15 cellular contexts compared by ENCODE assay signal in genomic region chr10:6674282-6674681, GRCh38.
A peak's percentile ranks its signal among the peaks of the same experiment; 100 is the strongest.
DNase-seq lines count a peak whose midpoint lies in the region; ATAC-seq and TF ChIP-seq lines count a peak whose summit lies in the region.
"Had no signal": no experiment of that assay in that cellular context is flagged by ENCODE, and none has a peak within 500 bp of the region (broad histone marks: within the 10 kb centered on the region; RNA-seq: fewer than 3 reads in every experiment).

No MANE protein-coding gene starts in this region.

- H2AFZ ChIP-seq in Karpas-422 (ENCODE audit: low read length), result no peak overlapping the region
- H2AFZ ChIP-seq in OCI-LY7 (ENCODE audit: low read length), result peak overlapping the region; percentile 90; the same call in 1 of the 2 replicates

- H3K4me3 ChIP-seq in BLaER1 (no peak overlapping the region), Karpas-422 (ENCODE audit: low read length) (no peak overlapping the region), OCI-LY7 (ENCODE audit: low read depth, low read length, poor library complexity, severe bottlenecking) (peak overlapping the region; percentile 10), fibroblast of pulmonary artery (replicated peaks; ENCODE audit: low read depth, low read length) (no peak overlapping the region)

- BruUV-seq in OCI-LY7 (replicated peaks; lab: Mats Ljungman, UMichigan), result no TSS peak

- H3K9ac ChIP-seq in BLaER1 (no peak overlapping the region), Karpas-422 (ENCODE audit: low read length) (no peak overlapping the region)

- CTCF ChIA-PET in OCI-LY7 (lab: Charles Lee; ENCODE audit: unreplicated experiment), result no interaction called here

- H3K27ac Mint-ChIP-seq in mesothelial cell of epicardium (no peak overlapping the region), chondrocyte (ENCODE audit: unreplicated experiment) (no peak overlapping the region)
- H3K27ac Mint-ChIP-seq: H9 had no signal

- H3K27me3 Mint-ChIP-seq in mesothelial cell of epicardium (ENCODE audit: low read depth), result peaks cover 66% of the 10 kb centered on the region
- peaks cover 35% of the 10 kb centered on the region for H3K27me3 Mint-ChIP-seq in chondrocyte (ENCODE audit: low read depth)

- no peaks in the 10 kb centered on the region for H3K9me2 ChIP-seq in Karpas-422 (replicated peaks; ENCODE audit: insufficient read depth, low read length)
- H3K9me2 ChIP-seq in OCI-LY7 (ENCODE audit: insufficient read depth, low read length), result no peaks in the 10 kb centered on the region

- H3K79me2 ChIP-seq in Karpas-422 (ENCODE audit: low read length), result no peaks in the 10 kb centered on the region
- H3K79me2 ChIP-seq in OCI-LY7 (ENCODE audit: insufficient read depth, low read depth, low read length), result no peaks in the 10 kb centered on the region

- no peaks in the 10 kb centered on the region for H3K27me3 ChIP-seq in BLaER1
- no peaks in the 10 kb centered on the region for H3K27me3 ChIP-seq in Karpas-422 (ENCODE audit: low read length)

- H3K4me1 ChIP-seq in BLaER1 (peaks cover 7% of the 10 kb centered on the region; the same call in 1 of the 2 replicates), Karpas-422 (ENCODE audit: low read length) (peaks cover 7% of the 10 kb centered on the region; the same call in 1 of the 2 replicates), OCI-LY7 (ENCODE audit: insufficient read depth, low read length, poor library complexity, severe bottlenecking) (peaks cover 23% of the 10 kb centered on the region)
- H3K4me1 ChIP-seq: BE2C had no signal

- H4K20me1 ChIP-seq in BLaER1, result no peaks in the 10 kb centered on the region
- no peaks in the 10 kb centered on the region for H4K20me1 ChIP-seq in Karpas-422 (ENCODE audit: insufficient read depth, low read depth, low read length)
- H4K20me1 ChIP-seq in OCI-LY7 (ENCODE audit: insufficient read depth, low read length), result no peaks in the 10 kb centered on the region

- H3K9me3 ChIP-seq in BLaER1 (no peaks in the 10 kb centered on the region), Karpas-422 (ENCODE audit: low read length) (no peaks in the 10 kb centered on the region), OCI-LY7 (ENCODE audit: low read length) (no peaks in the 10 kb centered on the region)
- H3K9me3 ChIP-seq: BE2C had no signal

- H3K4me1 Mint-ChIP-seq in mesothelial cell of epicardium, result no peaks in the 10 kb centered on the region
- H3K4me1 Mint-ChIP-seq in chondrocyte (ENCODE audit: low read depth), result peaks cover 4% of the 10 kb centered on the region

- H3K4me2 ChIP-seq in BLaER1 (0 out of 2 replicates have a peak overlapping the region, but pooled peaks have one; percentile 11), Karpas-422 (ENCODE audit: low read depth, low read length, poor library complexity, severe bottlenecking) (no peak overlapping the region), OCI-LY7 (ENCODE audit: low read length) (peak overlapping the region; percentile 58)

- DNase-seq in Karpas-422, result peak; percentile 52
- peak; percentile 75 for DNase-seq in OCI-LY7 (ENCODE audit: low spot score)
- peak; percentile 25 for DNase-seq in fibroblast of pulmonary artery (ENCODE audit: low read depth)
- no peak for DNase-seq in mesothelial cell of epicardium (ENCODE audit: low spot score in 2 of 2, unreplicated experiment in 2 of 2)
- DNase-seq in chondrocyte (ENCODE audit: low spot score), result no peak
- DNase-seq: ACHN, BE2C, H9, NCI-H1105, NCI-H1694 treated with DMSO at 0.1 percent for 48 hours, NCI-H446 treated with DMSO at 0.1 percent for 48 hours, NCI-H748 treated with DMSO at 0.1 percent for 48 hours, T-helper 1 cell had no signal

- H3K4me3 Mint-ChIP-seq in mesothelial cell of epicardium (no peak overlapping the region), chondrocyte (ENCODE audit: unreplicated experiment) (no peak overlapping the region)
- H3K4me3 Mint-ChIP-seq: H9 had no signal

- intact Hi-C loops in OCI-LY7 (cut with micrococcal nuclease; ENCODE audit: unreplicated experiment), result loop anchor here (5.0 kb wide), 1 partner anchor 743 kb away; no protein-coding TSS in a partner anchor

- H3K27ac ChIP-seq in BLaER1 (no peak overlapping the region), Karpas-422 (ENCODE audit: low read length) (no peak overlapping the region), OCI-LY7 (ENCODE audit: low read depth, low read length, poor library complexity, severe bottlenecking) (peak overlapping the region; percentile 21)

- TF ChIP-seq CTCF in OCI-LY7 (conservative IDR thresholded peaks at IDR 0.05; ENCODE audit: low read length), result no peak
- no peak for TF ChIP-seq CTCF in fibroblast of pulmonary artery (IDR thresholded peaks at IDR 0.05; ENCODE audit: low read length, missing control alignments)
- TF ChIP-seq CTCF in mesothelial cell of epicardium (IDR thresholded peaks at IDR 0.05; ENCODE audit: unreplicated experiment), result no peak
- TF ChIP-seq CTCF in chondrocyte (IDR thresholded peaks at IDR 0.05), result no peak

- H3K36me3 ChIP-seq in BLaER1, result no peaks in the 10 kb centered on the region
- no peaks in the 10 kb centered on the region for H3K36me3 ChIP-seq in Karpas-422 (ENCODE audit: insufficient read depth, low read length)
- no peaks in the 10 kb centered on the region for H3K36me3 ChIP-seq in OCI-LY7 (ENCODE audit: insufficient read depth, low read length)
- H3K36me3 ChIP-seq: BE2C had no signal

- peaks cover 7% of the 10 kb centered on the region for H3K9me3 Mint-ChIP-seq in mesothelial cell of epicardium
- no peaks in the 10 kb centered on the region for H3K9me3 Mint-ChIP-seq in chondrocyte (ENCODE audit: low read depth)

- no peak for ATAC-seq in HG03565 (IDR thresholded peaks at IDR 0.05; ENCODE audit: unreplicated experiment)

- H3K36me3 Mint-ChIP-seq in mesothelial cell of epicardium (no peaks in the 10 kb centered on the region), chondrocyte (ENCODE audit: low read depth) (no peaks in the 10 kb centered on the region)

- POLR2A ChIA-PET in OCI-LY7 (lab: Charles Lee), result interaction anchor here (0.9 kb wide), 1 partner anchor 252 kb away, joined by 3 read pairs; no protein-coding TSS in a partner anchor

Comparison
In these comparisons a context has a peak if more than half of its experiments do, and no peak if none do; other contexts are left out.
1. DNase-seq: peak in Karpas-422 (single experiment), OCI-LY7 (single experiment) and fibroblast of pulmonary artery (single experiment); none in mesothelial cell of epicardium (0 of 2) and chondrocyte (single experiment).